2 cellular contexts compared by ENCODE assay signal in the genomic region with DNA sequence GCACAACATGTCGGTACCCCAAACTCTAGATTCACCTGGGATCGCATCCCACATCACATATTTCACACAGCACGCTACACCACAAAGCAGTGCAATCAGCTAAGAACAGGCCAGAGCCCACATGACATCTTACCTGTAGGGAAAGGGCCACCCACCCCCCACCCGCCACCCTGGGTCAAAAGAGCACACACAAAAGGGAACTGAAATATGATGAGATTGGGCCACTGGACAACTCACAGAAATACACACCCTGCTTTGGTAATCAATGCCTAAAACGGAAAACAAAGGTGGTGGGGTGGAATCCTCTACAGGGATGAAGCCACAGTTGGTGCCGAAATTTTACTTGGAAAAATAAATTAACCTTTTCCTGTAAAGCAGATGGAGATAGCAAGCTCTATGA.
TF ChIP-seq lines count a peak whose summit lies in the region.

No MANE protein-coding gene starts in this region.

TF ChIP-seq in H1, 55 proteins besides CTCF, POLR2A, EP300 and RAD21 (continued from another document):
- no peak for TF ChIP-seq EGR1 (IDR thresholded peaks at IDR 0.05; ENCODE audit: borderline replicate concordance, low read depth, low read length)
- no peak for TF ChIP-seq GTF2F1 (IDR thresholded peaks at IDR 0.05; ENCODE audit: borderline replicate concordance, low read depth, low read length)
- no peak for TF ChIP-seq E2F6 (IDR thresholded peaks at IDR 0.05)
- TF ChIP-seq MAX (IDR thresholded peaks at IDR 0.05), result no peak
- TF ChIP-seq YY1 (IDR thresholded peaks at IDR 0.05; ENCODE audit: low read depth, low read length), result no peak
- TF ChIP-seq SRF (IDR thresholded peaks at IDR 0.05; ENCODE audit: low read depth, low read length), result no peak
- TF ChIP-seq CBX5 (IDR thresholded peaks at IDR 0.05; ENCODE audit: low read depth, low read length), result no peak

TF ChIP-seq in HEK293T, 16 proteins besides CTCF, POLR2A, EP300 and RAD21:
- TF ChIP-seq PKNOX1 (IDR thresholded peaks at IDR 0.05) (no peak), TARDBP (IDR thresholded peaks at IDR 0.05) (no peak), SP1 (IDR thresholded peaks at IDR 0.05) (no peak), ELF4 (IDR thresholded peaks at IDR 0.05) (no peak), LEF1 (IDR thresholded peaks at IDR 0.05; ENCODE audit: borderline replicate concordance) (no peak), HDGF (IDR thresholded peaks at IDR 0.05; ENCODE audit: borderline replicate concordance) (no peak), ZNF384 (IDR thresholded peaks at IDR 0.05) (no peak), FOXM1 (IDR thresholded peaks at IDR 0.05; ENCODE audit: borderline replicate concordance) (no peak), ARNT (IDR thresholded peaks at IDR 0.05) (no peak), CTBP1 (IDR thresholded peaks at IDR 0.05; ENCODE audit: borderline replicate concordance) (no peak), BHLHE40 (IDR thresholded peaks at IDR 0.05; ENCODE audit: borderline replicate concordance) (no peak)
TF ChIP-seq in HEK293T: peak in this region for 0.
